19 cellular contexts compared by ENCODE assay signal in genomic region chr22:25059438-25059837, GRCh38.
DNase-seq lines count a peak whose midpoint lies in the region; ATAC-seq, FAIRE-seq and TF ChIP-seq lines count a peak whose summit lies in the region.
"Had no signal": no experiment of that assay in that cellular context is flagged by ENCODE, and none has a peak within 500 bp of the region (broad histone marks: within the 10 kb centered on the region; RNA-seq: fewer than 3 reads in every experiment).

No MANE protein-coding gene starts in this region.

- no peak overlapping the region for H2AFZ ChIP-seq in H1 (ENCODE audit: low read length)

- no peaks in the 10 kb centered on the region for H3K9me3 Mint-ChIP-seq in T-helper 1 cell treated with Interleukin-12 subunit alpha and Interleukin-12 subunit beta and Interleukin-4 antibody, amounts not matched to agents 30 μg/mL and 1 μg/mL, for 36 hours
- H3K9me3 Mint-ChIP-seq in stimulated activated naive CD8-positive, alpha-beta T cell treated with anti-CD3 and anti-CD28 coated beads, Interleukin-15, Interleukin-2, amounts not matched to agents 100 ng/mL and 50 ng/mL, for 24 hours: no peaks in the 10 kb centered on the region
- H3K9me3 Mint-ChIP-seq: CD4-positive, alpha-beta memory T cell had no signal

- POLR2A ChIA-PET in H1 (lab: Charles Lee; ENCODE audit: partially characterized antibody): interaction anchor here (1.2 to 2.0 kb wide), 2 partner anchors 20 to 121 kb away, joined by 3 to 5 read pairs; no protein-coding TSS in a partner anchor

- TF ChIP-seq CTCF in H1 (IDR thresholded peaks at IDR 0.05; ENCODE audit: control extremely low read depth in 1 of 3, insufficient read depth in 1 of 3, low read depth in 1 of 3, low read length in 3 of 3): no peak

- no peak overlapping the region for H3K9ac ChIP-seq in H1 (replicated peaks in 1 of 4; ENCODE audit: extremely low read depth in 1 of 4, low read depth in 3 of 4, low read length in 3 of 4)

- H4K91ac ChIP-seq in H1 (replicated peaks; ENCODE audit: insufficient read length, low read length): no peak overlapping the region

- H3K23me2 ChIP-seq in H1 (ENCODE audit: low read depth, low read length): no peaks in the 10 kb centered on the region; the same call in 1 of the 2 replicates

- no peak overlapping the region for H3K4me3 ChIP-seq in H1 (ENCODE audit: extremely low read depth in 1 of 4, insufficient read depth in 2 of 4, low read depth in 3 of 4, low read length in 4 of 4)

- no peak overlapping the region for H2AK5ac ChIP-seq in H1 (ENCODE audit: low read depth, low read length)

- no peak overlapping the region for H3K4me3 Mint-ChIP-seq in T-helper 1 cell treated with Interleukin-12 subunit alpha and Interleukin-12 subunit beta and Interleukin-4 antibody, amounts not matched to agents 30 μg/mL and 1 μg/mL, for 36 hours
- no peak overlapping the region for H3K4me3 Mint-ChIP-seq in stimulated activated naive CD8-positive, alpha-beta T cell treated with anti-CD3 and anti-CD28 coated beads, Interleukin-15, Interleukin-2, amounts not matched to agents 100 ng/mL and 50 ng/mL, for 24 hours
- H3K4me3 Mint-ChIP-seq: IgD-negative memory B cell had no signal

- no peak for TF ChIP-seq EP300 in H1 (IDR thresholded peaks at IDR 0.05; ENCODE audit: borderline replicate concordance in 1 of 2, low read depth in 2 of 2, low read length in 2 of 2)

- H3K9me3 ChIP-seq in H1 (ENCODE audit: insufficient read depth in 2 of 2, low read depth in 1 of 2, low read length in 1 of 2): no peaks in the 10 kb centered on the region
- H3K9me3 ChIP-seq: BE2C had no signal

- no peak overlapping the region for H3K4ac ChIP-seq in H1 (replicated peaks; ENCODE audit: insufficient read length, low read depth, low read length)

- no peaks in the 10 kb centered on the region for H3K27me3 ChIP-seq in H1 (replicated peaks in 1 of 4; ENCODE audit: control insufficient read depth in 3 of 4, extremely low read depth in 1 of 4, insufficient read depth in 3 of 4, low read length in 3 of 4)
- H3K27me3 ChIP-seq: BE2C had no signal

- H3K23ac ChIP-seq in H1 (ENCODE audit: insufficient read length): no peak overlapping the region

- no peak overlapping the region for H2BK12ac ChIP-seq in H1 (ENCODE audit: low read depth, low read length)

- no peak overlapping the region for H3K56ac ChIP-seq in H1 (replicated peaks; ENCODE audit: insufficient read length, low read depth, low read length)

- H4K5ac ChIP-seq in H1 (ENCODE audit: insufficient read length, low read depth, low read length): no peak overlapping the region

- CTCF ChIA-PET in H1 (lab: Charles Lee; ENCODE audit: partially characterized antibody): interaction anchor here (0.6 to 3.3 kb wide), 10 partner anchors 9 to 290 kb away, joined by 3 to 28 read pairs (median 5); no protein-coding TSS in a partner anchor

- no peak overlapping the region for H3K4me2 ChIP-seq in H1 (ENCODE audit: insufficient read depth in 1 of 2, low read depth in 2 of 2, low read length in 2 of 2)

- H4K8ac ChIP-seq in H1 (ENCODE audit: extremely low read depth, insufficient read depth, low read length): peak overlapping the region; percentile 53; the same call in 1 of the 2 replicates

- DNase-seq in T-helper 1 cell (no peak), H1 (ENCODE audit: low read depth in 1 of 2, low spot score in 2 of 2) (no peak), urothelium cell line (ENCODE audit: low spot score) (no peak), globus pallidus (ENCODE audit: low spot score) (no peak)
- DNase-seq in stimulated activated naive CD8-positive, alpha-beta T cell treated with anti-CD3 and anti-CD28 coated beads, Interleukin-15, Interleukin-2, amounts not matched to agents 100 U/mL and 50 U/mL, for 24 hours: no peak
- DNase-seq: BE2C; Calu3; CD4-positive, alpha-beta memory T cell; DMS53; NCI-H1417; NCI-H2029 treated with DMSO at 0.1 percent for 48 hours; NCI-H82; PC-3 had no signal

- peaks cover 0 to 3% of the 10 kb centered on the region in 2 experiments for H4K20me1 ChIP-seq in H1 (replicated peaks in 1 of 2; ENCODE audit: control insufficient read depth in 1 of 2, insufficient read depth in 2 of 2, low read length in 2 of 2)

- FAIRE-seq in H1 (lab: Jason Lieb, UNC) (no peak), urothelium cell line (lab: Jason Lieb, UNC) (peak; percentile 91)
- FAIRE-seq: H54 had no signal

- no peak overlapping the region for H2BK5ac ChIP-seq in H1 (ENCODE audit: low read depth, low read length)

- no peaks in the 10 kb centered on the region for H3K27me3 Mint-ChIP-seq in T-helper 1 cell treated with Interleukin-12 subunit alpha and Interleukin-12 subunit beta and Interleukin-4 antibody, amounts not matched to agents 30 μg/mL and 1 μg/mL, for 36 hours (ENCODE audit: low read depth)
- H3K27me3 Mint-ChIP-seq in stimulated activated naive CD8-positive, alpha-beta T cell treated with anti-CD3 and anti-CD28 coated beads, Interleukin-15, Interleukin-2, amounts not matched to agents 100 ng/mL and 50 ng/mL, for 24 hours: no peaks in the 10 kb centered on the region

- no peaks in the 10 kb centered on the region for H3K79me2 ChIP-seq in H1 (ENCODE audit: control insufficient read depth in 1 of 2, insufficient read depth in 2 of 2, low read length in 2 of 2)

- H3K18ac ChIP-seq in H1 (ENCODE audit: extremely low read depth, low read length): no peak overlapping the region

- H3K27ac Mint-ChIP-seq in T-helper 1 cell treated with Interleukin-12 subunit alpha and Interleukin-12 subunit beta and Interleukin-4 antibody, amounts not matched to agents 30 μg/mL and 1 μg/mL, for 36 hours: peak overlapping the region; percentile 45
- H3K27ac Mint-ChIP-seq in stimulated activated naive CD8-positive, alpha-beta T cell treated with anti-CD3 and anti-CD28 coated beads, Interleukin-15, Interleukin-2, amounts not matched to agents 100 ng/mL and 50 ng/mL, for 24 hours: peak overlapping the region; percentile 34

- no peaks in the 10 kb centered on the region for H3K36me3 Mint-ChIP-seq in T-helper 1 cell treated with Interleukin-12 subunit alpha and Interleukin-12 subunit beta and Interleukin-4 antibody, amounts not matched to agents 30 μg/mL and 1 μg/mL, for 36 hours (ENCODE audit: low read depth)
- no peaks in the 10 kb centered on the region for H3K36me3 Mint-ChIP-seq in stimulated activated naive CD8-positive, alpha-beta T cell treated with anti-CD3 and anti-CD28 coated beads, Interleukin-15, Interleukin-2, amounts not matched to agents 100 ng/mL and 50 ng/mL, for 24 hours (ENCODE audit: low read depth)
- H3K36me3 Mint-ChIP-seq: CD4-positive, alpha-beta memory T cell; IgD-negative memory B cell had no signal

- TF ChIP-seq POLR2A in H1 (IDR thresholded peaks at IDR 0.05; ENCODE audit: control extremely low read depth in 1 of 2, low read depth in 2 of 2, low read length in 2 of 2): no peak

- H3K27ac ChIP-seq in H1 (ENCODE audit: low read depth, low read length): no peak overlapping the region
- H3K27ac ChIP-seq: 22Rv1 had no signal

- no peak overlapping the region for H2BK20ac ChIP-seq in H1 (ENCODE audit: low read length)

- no peak for TF ChIP-seq RAD21 in H1 (IDR thresholded peaks at IDR 0.05 in 1 of 2, conservative IDR thresholded peaks at IDR 0.05 in 1 of 2; ENCODE audit: low read depth in 2 of 2, low read length in 2 of 2)

- peaks cover 50% of the 10 kb centered on the region for H3K4me1 Mint-ChIP-seq in T-helper 1 cell treated with Interleukin-12 subunit alpha and Interleukin-12 subunit beta and Interleukin-4 antibody, amounts not matched to agents 30 μg/mL and 1 μg/mL, for 36 hours (ENCODE audit: low read depth)
- peaks cover 78% of the 10 kb centered on the region for H3K4me1 Mint-ChIP-seq in stimulated activated naive CD8-positive, alpha-beta T cell treated with anti-CD3 and anti-CD28 coated beads, Interleukin-15, Interleukin-2, amounts not matched to agents 100 ng/mL and 50 ng/mL, for 24 hours (ENCODE audit: low read depth)
- H3K4me1 Mint-ChIP-seq: IgD-negative memory B cell had no signal

- no peaks in the 10 kb centered on the region for H3K36me3 ChIP-seq in H1 (ENCODE audit: control insufficient read depth in 2 of 4, insufficient read depth in 4 of 4, low read length in 3 of 4)
- H3K36me3 ChIP-seq: BE2C had no signal

- H3K4me1 ChIP-seq in H1 (replicated peaks in 1 of 4; ENCODE audit: control insufficient read depth in 3 of 4, insufficient read depth in 4 of 4, low read length in 3 of 4): peaks cover 0 to 9% (median 2%) of the 10 kb centered on the region in 4 experiments; a peak in 4 of 7 replicates

- no peak overlapping the region for H2BK15ac ChIP-seq in H1 (ENCODE audit: low read length)

- H3K79me1 ChIP-seq in H1 (ENCODE audit: low read depth, low read length): no peaks in the 10 kb centered on the region

- 94% methylated on average over 5 of the region's 5 CpGs; no CpG with 5 or more reads in 1 of the 2 experiments for WGBS in H1 (ENCODE audit: extremely low coverage in 1 of 2, insufficient coverage in 1 of 2, insufficient read length in 1 of 2, insufficient replicate concordance in 2 of 2, low coverage in 1 of 2, low lambda C conversion rate in 2 of 2, missing lambda C conversion rate in 1 of 2), 2 experiments

- no peak overlapping the region for H2BK120ac ChIP-seq in H1 (replicated peaks; ENCODE audit: low read depth, low read length)

- H3K14ac ChIP-seq in H1 (ENCODE audit: insufficient read length): no peak overlapping the region

- no peak for ATAC-seq in stimulated activated naive CD8-positive, alpha-beta T cell treated with anti-CD3 and anti-CD28 coated beads, Interleukin-15, Interleukin-2, amounts not matched to agents 100 U/mL and 50 U/mL, for 24 hours
- no peak for ATAC-seq in HG03095 (IDR thresholded peaks at IDR 0.05; ENCODE audit: unreplicated experiment)
- ATAC-seq: PC-3 had no signal

TF ChIP-seq in H1, 55 proteins besides CTCF, POLR2A, EP300 and RAD21 (continues in another document):
- TF ChIP-seq SIX5 (IDR thresholded peaks at IDR 0.05; ENCODE audit: low read depth, low read length) (no peak), CBX5 (IDR thresholded peaks at IDR 0.05; ENCODE audit: low read depth, low read length) (no peak), TAF7 (optimal IDR thresholded peaks at IDR 0.05; ENCODE audit: borderline replicate concordance, low read depth, low read length) (no peak), BCL11A (IDR thresholded peaks at IDR 0.05; ENCODE audit: low read depth in 2 of 2, low read length in 2 of 2) (no peak), SP2 (IDR thresholded peaks at IDR 0.05; ENCODE audit: low read length) (no peak), YY1 (IDR thresholded peaks at IDR 0.05; ENCODE audit: low read depth, low read length) (no peak), EZH2 (IDR thresholded peaks at IDR 0.05; ENCODE audit: low read depth, low read length, severe bottlenecking) (no peak), NRF1 (IDR thresholded peaks at IDR 0.05; ENCODE audit: low read depth, low read length) (no peak), HDAC2 (IDR thresholded peaks at IDR 0.05; ENCODE audit: borderline replicate concordance in 1 of 2, low read depth in 2 of 2, low read length in 2 of 2) (no peak), CHD2 (IDR thresholded peaks at IDR 0.05; ENCODE audit: low read length) (no peak)
